ENCODE assay signal across 1 cellular context in genomic region chr6:27669798-27670301, GRCh38.
TF ChIP-seq lines count a peak whose summit lies in the region.

No MANE protein-coding gene starts in this region.

TF ChIP-seq in K562, 482 proteins besides CTCF, POLR2A, EP300 and RAD21 (continued from another document):
- no peak for TF ChIP-seq CTCFL (IDR thresholded peaks at IDR 0.05; ENCODE audit: borderline replicate concordance, insufficient read depth, low read depth, low read length, poor library complexity, severe bottlenecking)
- TF ChIP-seq LARP7 (IDR thresholded peaks at IDR 0.05): peak; percentile 56; the same call in 1 of the 2 replicates
- no peak for TF ChIP-seq ZNF589 (CRISPR knock-in tag; IDR thresholded peaks at IDR 0.05; ENCODE audit: low read depth)
- no peak for TF ChIP-seq SMARCA4 (IDR thresholded peaks at IDR 0.05)
- peak; percentile 94 for TF ChIP-seq MECOM (CRISPR knock-in tag; IDR thresholded peaks at IDR 0.05)
- TF ChIP-seq RFX7 (CRISPR knock-in tag; IDR thresholded peaks at IDR 0.05): no peak
- peak; percentile 42; the same call in 1 of the 2 replicates for TF ChIP-seq CREB3L1 (IDR thresholded peaks at IDR 0.05; ENCODE audit: borderline replicate concordance, low read depth)
- 0 out of 2 replicates have a peak, but pooled peaks have one; percentile 19 for TF ChIP-seq THAP12 (CRISPR knock-in tag; IDR thresholded peaks at IDR 0.05)
- TF ChIP-seq KAT8 (IDR thresholded peaks at IDR 0.05; ENCODE audit: low read depth): 0 out of 2 replicates have a peak, but pooled peaks have one; percentile 23
- peak; percentile 14 for TF ChIP-seq NEUROD1 (IDR thresholded peaks at IDR 0.05; ENCODE audit: borderline replicate concordance, low read depth, low read length, partially characterized antibody)
- 0 out of 2 replicates have a peak, but pooled peaks have one; percentile 46 for TF ChIP-seq ZEB2 (IDR thresholded peaks at IDR 0.05)
- no peak for TF ChIP-seq CBX5 (IDR thresholded peaks at IDR 0.05; ENCODE audit: borderline replicate concordance, low read depth)
- no peak for TF ChIP-seq ZNF212 (CRISPR knock-in tag; IDR thresholded peaks at IDR 0.05)
- TF ChIP-seq, protein P1, sequence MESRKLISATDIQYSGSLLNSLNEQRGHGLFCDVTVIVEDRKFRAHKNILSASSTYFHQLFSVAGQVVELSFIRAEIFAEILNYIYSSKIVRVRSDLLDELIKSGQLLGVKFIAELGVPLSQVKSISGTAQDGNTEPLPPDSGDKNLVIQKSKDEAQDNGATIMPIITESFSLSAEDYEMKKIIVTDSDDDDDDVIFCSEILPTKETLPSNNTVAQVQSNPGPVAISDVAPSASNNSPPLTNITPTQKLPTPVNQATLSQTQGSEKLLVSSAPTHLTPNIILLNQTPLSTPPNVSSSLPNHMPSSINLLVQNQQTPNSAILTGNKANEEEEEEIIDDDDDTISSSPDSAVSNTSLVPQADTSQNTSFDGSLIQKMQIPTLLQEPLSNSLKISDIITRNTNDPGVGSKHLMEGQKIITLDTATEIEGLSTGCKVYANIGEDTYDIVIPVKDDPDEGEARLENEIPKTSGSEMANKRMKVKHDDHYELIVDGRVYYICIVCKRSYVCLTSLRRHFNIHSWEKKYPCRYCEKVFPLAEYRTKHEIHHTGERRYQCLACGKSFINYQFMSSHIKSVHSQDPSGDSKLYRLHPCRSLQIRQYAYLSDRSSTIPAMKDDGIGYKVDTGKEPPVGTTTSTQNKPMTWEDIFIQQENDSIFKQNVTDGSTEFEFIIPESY (CRISPR knock-in tag; IDR thresholded peaks at IDR 0.05): 0 out of 2 replicates have a peak, but pooled peaks have one; percentile 2
- peak; percentile 42 for TF ChIP-seq KDM5B (IDR thresholded peaks at IDR 0.05; ENCODE audit: insufficient replicate concordance, low read depth, low read length)
- no peak for TF ChIP-seq MEF2A (IDR thresholded peaks at IDR 0.05; ENCODE audit: control insufficient read depth, low read depth, low read length)
- TF ChIP-seq CHAMP1 (IDR thresholded peaks at IDR 0.05): no peak
- no peak for TF ChIP-seq ZNF398 (CRISPR knock-in tag; IDR thresholded peaks at IDR 0.05)
- TF ChIP-seq, protein P2, sequence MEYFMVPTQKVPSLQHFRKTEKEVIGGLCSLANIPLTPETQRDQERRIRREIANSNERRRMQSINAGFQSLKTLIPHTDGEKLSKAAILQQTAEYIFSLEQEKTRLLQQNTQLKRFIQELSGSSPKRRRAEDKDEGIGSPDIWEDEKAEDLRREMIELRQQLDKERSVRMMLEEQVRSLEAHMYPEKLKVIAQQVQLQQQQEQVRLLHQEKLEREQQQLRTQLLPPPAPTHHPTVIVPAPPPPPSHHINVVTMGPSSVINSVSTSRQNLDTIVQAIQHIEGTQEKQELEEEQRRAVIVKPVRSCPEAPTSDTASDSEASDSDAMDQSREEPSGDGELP (CRISPR knock-in tag; IDR thresholded peaks at IDR 0.05; ENCODE audit: borderline replicate concordance): peak; percentile 44; the same call in 1 of the 2 replicates
- 0 out of 2 replicates have a peak, but pooled peaks have one; percentile 56 for TF ChIP-seq SP1 (CRISPR knock-in tag; IDR thresholded peaks at IDR 0.05)
- TF ChIP-seq HDAC1 (IDR thresholded peaks at IDR 0.05): peak in 1 of 2 experiments; percentile 30; a peak in 1 of 4 replicates
- TF ChIP-seq NBN (IDR thresholded peaks at IDR 0.05; ENCODE audit: low read depth): peak; percentile 16; the same call in 1 of the 2 replicates
- 0 out of 2 replicates have a peak, but pooled peaks have one; percentile 54 for TF ChIP-seq TRIM25 (IDR thresholded peaks at IDR 0.05; ENCODE audit: borderline replicate concordance)
- TF ChIP-seq, protein P3, sequence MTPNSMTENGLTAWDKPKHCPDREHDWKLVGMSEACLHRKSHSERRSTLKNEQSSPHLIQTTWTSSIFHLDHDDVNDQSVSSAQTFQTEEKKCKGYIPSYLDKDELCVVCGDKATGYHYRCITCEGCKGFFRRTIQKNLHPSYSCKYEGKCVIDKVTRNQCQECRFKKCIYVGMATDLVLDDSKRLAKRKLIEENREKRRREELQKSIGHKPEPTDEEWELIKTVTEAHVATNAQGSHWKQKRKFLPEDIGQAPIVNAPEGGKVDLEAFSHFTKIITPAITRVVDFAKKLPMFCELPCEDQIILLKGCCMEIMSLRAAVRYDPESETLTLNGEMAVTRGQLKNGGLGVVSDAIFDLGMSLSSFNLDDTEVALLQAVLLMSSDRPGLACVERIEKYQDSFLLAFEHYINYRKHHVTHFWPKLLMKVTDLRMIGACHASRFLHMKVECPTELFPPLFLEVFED (CRISPR knock-in tag; conservative IDR thresholded peaks at IDR 0.05): 0 out of 2 replicates have a peak, but pooled peaks have one; percentile 45
- TF ChIP-seq SMAD4 (CRISPR knock-in tag; conservative IDR thresholded peaks at IDR 0.05): peak; percentile 92
- TF ChIP-seq KLF6 (CRISPR knock-in tag; IDR thresholded peaks at IDR 0.05; ENCODE audit: borderline replicate concordance): no peak
- no peak for TF ChIP-seq RERE (CRISPR knock-in tag; IDR thresholded peaks at IDR 0.05; ENCODE audit: borderline replicate concordance)
- no peak for TF ChIP-seq PHF21A (IDR thresholded peaks at IDR 0.05; ENCODE audit: borderline replicate concordance, low read depth)
TF ChIP-seq in K562: peak in this region for 44.
